ENCODE assay signal across 8 cellular contexts in genomic region chr1:98045211-98046030, GRCh38.
DNase-seq lines count a peak whose midpoint lies in the region; ATAC-seq and TF ChIP-seq lines count a peak whose summit lies in the region.

No MANE protein-coding gene starts in this region.

- WGBS in ectodermal cell, 2 experiments: 1% methylated on average over 70 of the region's 70 CpGs

- H3K27me3 ChIP-seq in Peyer's patch: peaks cover 0 to 29% of the 10 kb centered on the region in 2 donors
- peaks cover 67% of the 10 kb centered on the region for H3K27me3 ChIP-seq in ectodermal cell (ENCODE audit: control insufficient read depth, insufficient read depth, low read length, poor library complexity, severe bottlenecking)
- peaks cover 39 to 53% of the 10 kb centered on the region in 2 donors for H3K27me3 ChIP-seq in mucosa of rectum (ENCODE audit: control insufficient read depth in 2 of 2, insufficient read depth in 2 of 2, low read length in 2 of 2)

- peaks cover 12% of the 10 kb centered on the region for H3K36me3 Mint-ChIP-seq in Calu3 (ENCODE audit: insufficient read depth, unreplicated experiment)

- peaks cover 0 to 18% (median 0%) of the 10 kb centered on the region in 4 donors for H3K4me1 ChIP-seq in Peyer's patch
- peaks cover 8% of the 10 kb centered on the region for H3K4me1 ChIP-seq in ectodermal cell (ENCODE audit: control insufficient read depth, insufficient read depth, low read length)
- no peaks in the 10 kb centered on the region for H3K4me1 ChIP-seq in mucosa of rectum (ENCODE audit: control insufficient read depth in 2 of 2, insufficient read depth in 2 of 2, low read length in 2 of 2)

- no peaks in the 10 kb centered on the region for H3K36me3 ChIP-seq in Peyer's patch
- H3K36me3 ChIP-seq in ectodermal cell (ENCODE audit: control insufficient read depth, insufficient read depth, low read length): no peaks in the 10 kb centered on the region
- no peaks in the 10 kb centered on the region for H3K36me3 ChIP-seq in mucosa of rectum (ENCODE audit: control insufficient read depth in 2 of 2, insufficient read depth in 2 of 2, low read length in 2 of 2)

- peak overlapping the region; percentile 78 for H3K4me3 Mint-ChIP-seq in Calu3 (ENCODE audit: low read depth, unreplicated experiment)

- intact Hi-C loops in Calu3 (cut with micrococcal nuclease; ENCODE audit: unreplicated experiment): loop anchor here (5.0 kb wide), 1 partner anchor 253 kb away; no protein-coding TSS in a partner anchor

- H3K9ac ChIP-seq in mucosa of rectum (ENCODE audit: low read depth in 1 of 2, low read length in 2 of 2): no peak overlapping the region

- DNase-seq in Calu3 (no peak), Peyer's patch (peak in 1 of 3 donors; percentile 43), NCI-H2107 treated with DMSO at 0.1 percent for 48 hours (lab: John Stamatoyannopoulos, UW; ENCODE audit: unreplicated experiment) (no peak)

- CTCF ChIA-PET in Calu3 (lab: Charles Lee): no interaction called here

- H3K9me3 Mint-ChIP-seq in Calu3 (ENCODE audit: low read depth, unreplicated experiment): no peaks in the 10 kb centered on the region

- ATAC-seq in GM18858 (IDR thresholded peaks at IDR 0.05; ENCODE audit: unreplicated experiment) (no peak), HG03045 (IDR thresholded peaks at IDR 0.05; ENCODE audit: unreplicated experiment) (no peak), GM21367 (IDR thresholded peaks at IDR 0.05; ENCODE audit: unreplicated experiment) (no peak)

- TF ChIP-seq CTCF in Calu3 (IDR thresholded peaks at IDR 0.05; ENCODE audit: unreplicated experiment) (no peak), Peyer's patch (IDR thresholded peaks at IDR 0.05) (no peak)

- H3K27me3 Mint-ChIP-seq in Calu3 (ENCODE audit: unreplicated experiment): no peaks in the 10 kb centered on the region

- H3K4me3 ChIP-seq in Peyer's patch (peak overlapping the region in 3 of 4 donors; percentile 19 to 51 (median 48)), ectodermal cell (ENCODE audit: insufficient read depth, low read depth, low read length) (peak overlapping the region; percentile 43), mucosa of rectum (ENCODE audit: low read length in 2 of 2) (peak overlapping the region; percentile 36 to 41)

- H3K27ac ChIP-seq in Peyer's patch (no peak overlapping the region), ectodermal cell (ENCODE audit: insufficient read depth, low read depth, low read length, poor library complexity, severe bottlenecking) (no peak overlapping the region), mucosa of rectum (ENCODE audit: low read depth in 2 of 2, low read length in 2 of 2) (no peak overlapping the region)

- TF ChIP-seq POLR2A in Peyer's patch (IDR thresholded peaks at IDR 0.05): no peak

- H3K9me3 ChIP-seq in Peyer's patch (no peaks in the 10 kb centered on the region), ectodermal cell (ENCODE audit: control insufficient read depth, low read length) (no peaks in the 10 kb centered on the region), mucosa of rectum (ENCODE audit: control insufficient read depth in 2 of 2, low read length in 2 of 2) (no peaks in the 10 kb centered on the region)

- H3K4me1 Mint-ChIP-seq in Calu3 (ENCODE audit: low read depth, unreplicated experiment): no peaks in the 10 kb centered on the region

- no TSS peak for BruUV-seq in Calu3 (replicated peaks; lab: Mats Ljungman, UMichigan)

- H3K27ac Mint-ChIP-seq in Calu3 (ENCODE audit: unreplicated experiment): no peak overlapping the region
